1 cellular context compared by ENCODE assay signal in the genomic region with DNA sequence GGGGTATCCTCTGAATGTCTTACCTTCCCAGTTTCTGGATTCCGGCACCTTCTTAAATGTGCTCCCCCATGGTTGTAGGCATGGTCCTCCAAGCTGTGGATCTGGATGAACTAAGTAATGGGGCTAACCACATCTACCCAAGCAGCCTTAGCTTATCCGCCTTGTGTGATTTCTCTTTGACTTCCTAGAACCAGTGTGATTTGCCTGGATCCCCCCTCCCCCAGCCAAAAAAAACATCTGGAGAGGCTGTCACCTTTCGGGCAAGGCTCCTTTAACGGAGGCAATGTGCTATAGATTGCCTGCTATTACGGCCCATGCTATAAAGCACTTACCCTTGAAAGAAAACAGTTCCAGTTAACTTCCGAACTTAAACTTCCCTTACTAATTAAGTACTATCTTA.
TF ChIP-seq lines count a peak whose summit lies in the region.

No MANE protein-coding gene starts in this region.

TF ChIP-seq in H1, 55 proteins besides CTCF, POLR2A, EP300 and RAD21:
- no peak for TF ChIP-seq SIX5 (IDR thresholded peaks at IDR 0.05; ENCODE audit: low read depth, low read length)
- no peak for TF ChIP-seq ASH2L (IDR thresholded peaks at IDR 0.05; ENCODE audit: low read length)
- TF ChIP-seq, protein P1, sequence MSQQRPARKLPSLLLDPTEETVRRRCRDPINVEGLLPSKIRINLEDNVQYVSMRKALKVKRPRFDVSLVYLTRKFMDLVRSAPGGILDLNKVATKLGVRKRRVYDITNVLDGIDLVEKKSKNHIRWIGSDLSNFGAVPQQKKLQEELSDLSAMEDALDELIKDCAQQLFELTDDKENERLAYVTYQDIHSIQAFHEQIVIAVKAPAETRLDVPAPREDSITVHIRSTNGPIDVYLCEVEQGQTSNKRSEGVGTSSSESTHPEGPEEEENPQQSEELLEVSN (IDR thresholded peaks at IDR 0.05): no peak
- no peak for TF ChIP-seq CBX8 (IDR thresholded peaks at IDR 0.05; ENCODE audit: borderline replicate concordance, low read depth, low read length)
- no peak for TF ChIP-seq SRF (IDR thresholded peaks at IDR 0.05; ENCODE audit: low read depth, low read length)
- TF ChIP-seq RBBP5 (IDR thresholded peaks at IDR 0.05; ENCODE audit: borderline replicate concordance, low read depth, low read length): no peak
- no peak for TF ChIP-seq FOSL1 (IDR thresholded peaks at IDR 0.05; ENCODE audit: insufficient read depth, low read depth, low read length)
- TF ChIP-seq NANOG (IDR thresholded peaks at IDR 0.05; ENCODE audit: insufficient read depth, low read depth, low read length, poor library complexity, severe bottlenecking): no peak
- no peak for TF ChIP-seq RXRA (IDR thresholded peaks at IDR 0.05; ENCODE audit: insufficient read depth, low read depth, low read length)
- TF ChIP-seq MAFK (IDR thresholded peaks at IDR 0.05; ENCODE audit: low read depth, low read length): no peak
- no peak for TF ChIP-seq JUND (IDR thresholded peaks at IDR 0.05; ENCODE audit: low read length)
- TF ChIP-seq GABPA (IDR thresholded peaks at IDR 0.05; ENCODE audit: borderline replicate concordance, insufficient read depth, low read length): no peak
- TF ChIP-seq RFX5 (IDR thresholded peaks at IDR 0.05; ENCODE audit: borderline replicate concordance, low read depth, low read length): no peak
